Comparison of ENCODE assay signal across 15 cellular contexts in the genomic region with DNA sequence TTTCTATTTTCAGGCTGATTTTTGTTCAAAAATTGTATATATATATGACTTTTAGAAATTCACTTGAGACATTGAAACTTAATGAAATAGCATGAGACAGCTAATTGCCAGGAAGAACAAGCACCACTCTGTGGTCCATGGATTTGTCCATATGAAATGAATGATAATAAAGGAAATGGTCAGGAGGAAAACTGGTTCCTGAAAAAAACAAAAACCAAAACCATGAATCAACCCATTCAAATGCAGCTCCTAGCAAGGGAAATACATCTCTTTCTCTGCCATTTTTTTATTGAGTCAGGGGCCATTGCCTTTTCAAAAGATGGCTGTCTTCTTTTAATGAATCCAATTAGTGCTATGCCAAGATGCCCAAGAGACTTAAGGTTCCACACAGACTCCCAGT.
DNase-seq lines count a peak whose midpoint lies in the region; ATAC-seq and TF ChIP-seq lines count a peak whose summit lies in the region.
"Had no signal": no experiment of that assay in that cellular context is flagged by ENCODE, and none has a peak within 500 bp of the region (broad histone marks: within the 10 kb centered on the region; RNA-seq: fewer than 3 reads in every experiment).

No MANE protein-coding gene starts in this region.

- peaks cover 7% of the 10 kb centered on the region for H3K9me3 ChIP-seq in neural progenitor cell (ENCODE audit: low read depth)
- H3K9me3 ChIP-seq: HAP-1 had no signal

- H2AFZ ChIP-seq in neural progenitor cell (replicated peaks), result no peak overlapping the region
- H2AFZ ChIP-seq: GM23248 had no signal

- H3K4me1 Mint-ChIP-seq in activated T-cell treated with anti-CD3 and anti-CD28 coated beads, Interleukin-2, amount 50 U/mL, for 72 hours (ENCODE audit: low read depth), result peaks cover 38% of the 10 kb centered on the region
- peaks cover 38% of the 10 kb centered on the region for H3K4me1 Mint-ChIP-seq in brain
- H3K4me1 Mint-ChIP-seq in neural progenitor cell, result peaks cover 26% of the 10 kb centered on the region

- no peaks in the 10 kb centered on the region for H3K79me2 ChIP-seq in neural progenitor cell (ENCODE audit: low read depth)

- peak overlapping the region; percentile 25 for H3K27ac Mint-ChIP-seq in activated T-cell treated with anti-CD3 and anti-CD28 coated beads, Interleukin-2, amount 50 U/mL, for 72 hours
- H3K27ac Mint-ChIP-seq in brain (peak overlapping the region in 3 of 5 experiments; percentile 22 to 77 (median 54)), neural progenitor cell (no peak overlapping the region)
- H3K27ac Mint-ChIP-seq: CD14-positive monocyte; CD4-positive, alpha-beta memory T cell had no signal

- no peaks in the 10 kb centered on the region for H4K20me1 ChIP-seq in neural progenitor cell (ENCODE audit: low read depth)

- peaks cover 18% of the 10 kb centered on the region for H3K4me1 ChIP-seq in neural progenitor cell

- H3K27ac ChIP-seq in neural progenitor cell, result no peak overlapping the region
- H3K27ac ChIP-seq: GM23248 had no signal

- no peak overlapping the region for H3K4me3 Mint-ChIP-seq in activated T-cell treated with anti-CD3 and anti-CD28 coated beads, Interleukin-2, amount 50 U/mL, for 72 hours
- H3K4me3 Mint-ChIP-seq in brain, result no peak overlapping the region
- H3K4me3 Mint-ChIP-seq in neural progenitor cell, result no peak overlapping the region
- H3K4me3 Mint-ChIP-seq: CD14-positive monocyte; CD4-positive, alpha-beta memory T cell had no signal

- H3K36me3 Mint-ChIP-seq in activated T-cell treated with anti-CD3 and anti-CD28 coated beads, Interleukin-2, amount 50 U/mL, for 72 hours (ENCODE audit: insufficient read depth in 2 of 2), result peaks cover 0 to 2% of the 10 kb centered on the region in 2 donors
- H3K36me3 Mint-ChIP-seq in brain (peaks cover 11% of the 10 kb centered on the region), neural progenitor cell (peaks cover 1% of the 10 kb centered on the region)

- no peaks in the 10 kb centered on the region for H3K27me3 Mint-ChIP-seq in activated T-cell treated with anti-CD3 and anti-CD28 coated beads, Interleukin-2, amount 50 U/mL, for 72 hours (ENCODE audit: low read depth)
- H3K27me3 Mint-ChIP-seq in brain, result peaks cover 4% of the 10 kb centered on the region
- peaks cover 3% of the 10 kb centered on the region for H3K27me3 Mint-ChIP-seq in neural progenitor cell (ENCODE audit: insufficient read depth, low read depth)
- H3K27me3 Mint-ChIP-seq: CD4-positive, alpha-beta memory T cell had no signal

- no peaks in the 10 kb centered on the region for H3K27me3 ChIP-seq in neural progenitor cell

- peaks cover 9% of the 10 kb centered on the region for H3F3A ChIP-seq in neural progenitor cell (ENCODE audit: low read depth)

- TF ChIP-seq CTCF in brain (conservative IDR thresholded peaks at IDR 0.05), result no peak
- no peak for TF ChIP-seq CTCF in neural progenitor cell (IDR thresholded peaks at IDR 0.05)

- H3K9ac ChIP-seq in neural progenitor cell, result no peak overlapping the region
- H3K9ac ChIP-seq: GM23248 had no signal

- DNase-seq in activated T-cell treated with anti-CD3 and anti-CD28 coated beads, Interleukin-2, amount 50 U/mL, for 72 hours, result no peak
- DNase-seq in activated T-cell treated with anti-CD3 and anti-CD28 coated beads, Interleukin-2, amount 50 U/mL, for 48 hours, result no peak
- peak; percentile 4 for DNase-seq in RPMI7951 (ENCODE audit: low read depth)
- no peak for DNase-seq in neural progenitor cell (ENCODE audit: low spot score)
- no peak for DNase-seq in midbrain (lab: John Stamatoyannopoulos, UW)
- no peak for DNase-seq in DMS53 (lab: John Stamatoyannopoulos, UW)
- no peak for DNase-seq in A172 (ENCODE audit: low spot score)
- DNase-seq: ACHN; AML-193; CD4-positive, alpha-beta memory T cell; DMS153; GM23248 had no signal

- no peak overlapping the region for H3K4me3 ChIP-seq in neural progenitor cell
- H3K4me3 ChIP-seq: GM23248, HAP-1 had no signal

- no peak for ATAC-seq in activated T-cell treated with anti-CD3 and anti-CD28 coated beads, Interleukin-2, amount 50 U/mL, for 72 hours (replicated peaks in 1 of 2)

- no peaks in the 10 kb centered on the region for H3K36me3 ChIP-seq in neural progenitor cell
- H3K36me3 ChIP-seq: HAP-1 had no signal

- peaks cover 1 to 3% of the 10 kb centered on the region in 2 donors for H3K9me3 Mint-ChIP-seq in activated T-cell treated with anti-CD3 and anti-CD28 coated beads, Interleukin-2, amount 50 U/mL, for 72 hours
- H3K9me3 Mint-ChIP-seq in brain (peaks cover 6 to 42% (median 33%) of the 10 kb centered on the region in 5 experiments), neural progenitor cell (peaks cover 17% of the 10 kb centered on the region)

- peak overlapping the region; percentile 2 for H3K4me2 ChIP-seq in neural progenitor cell
